ENCODE assay signal across 8 cellular contexts in the genomic region with DNA sequence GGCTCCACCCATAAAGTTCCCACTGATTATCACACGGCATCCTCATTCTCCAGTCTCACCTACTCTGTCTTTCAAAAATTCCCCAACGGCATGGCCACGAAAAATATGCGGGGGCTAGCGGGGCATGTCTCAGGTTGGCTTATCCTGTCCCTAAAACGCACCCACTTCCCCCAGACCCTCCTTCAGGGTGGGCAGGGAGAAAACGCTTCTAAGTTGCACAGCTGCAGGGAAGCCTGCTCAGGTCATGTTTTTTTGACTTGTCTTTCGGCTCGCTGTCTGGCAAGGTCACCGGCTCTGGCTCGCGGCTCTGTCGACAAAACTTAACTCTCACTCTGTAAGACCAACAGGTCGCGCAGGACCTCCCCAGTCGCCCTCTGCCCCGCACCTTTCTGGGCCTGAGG. TPM values are rescaled to one million over a fixed set of nuclear protein-coding genes. Genes with fewer than 3 reads are reported as not detected.
DNase-seq lines count a peak whose midpoint lies in the region; ATAC-seq and TF ChIP-seq lines count a peak whose summit lies in the region.

No MANE protein-coding gene starts in this region.

- H2BK12ac ChIP-seq in trophoblast cell (ENCODE audit: low read length): peak overlapping the region; percentile 54

- DNase-seq in Caco-2: peak in 1 of 2 experiments; percentile 32
- DNase-seq in PC-9: no peak
- DNase-seq in endodermal cell: no peak
- peak in 1 of 2 donors; percentile 4 for DNase-seq in trophoblast cell
- DNase-seq in D341Med (ENCODE audit: low spot score): no peak
- no peak for DNase-seq in NK-92 treated with Interleukin-12 subunit alpha and Interleukin-12 subunit beta, amount 100 ng/mL, for 24 hours (lab: John Stamatoyannopoulos, UW)
- no peak for DNase-seq in NAMALWA (ENCODE audit: low spot score)

- H3K79me1 ChIP-seq in trophoblast cell (ENCODE audit: low read length): peaks cover 42% of the 10 kb centered on the region

- peak overlapping the region; percentile 14 for H3K14ac ChIP-seq in trophoblast cell (ENCODE audit: low read length)

- TSS peak; percentile 61 for BruUV-seq in Caco-2 (replicated peaks; lab: Mats Ljungman, UMichigan)
- no TSS peak for BruUV-seq in PC-9 (replicated peaks; lab: Mats Ljungman, UMichigan)

- no peaks in the 10 kb centered on the region for H3K9me3 Mint-ChIP-seq in Caco-2 (ENCODE audit: unreplicated experiment)
- H3K9me3 Mint-ChIP-seq in endodermal cell: no peaks in the 10 kb centered on the region

- H3K4me1 Mint-ChIP-seq in Caco-2 (ENCODE audit: low read depth, unreplicated experiment): peaks cover 19% of the 10 kb centered on the region
- H3K4me1 Mint-ChIP-seq in endodermal cell: peaks cover 28% of the 10 kb centered on the region

- TF ChIP-seq CTCF in Caco-2 (IDR thresholded peaks at IDR 0.05; ENCODE audit: insufficient read depth in 1 of 2, low read depth in 1 of 2, low read length in 1 of 2, severe bottlenecking in 1 of 2, unreplicated experiment in 1 of 2) (no peak), PC-9 (conservative IDR thresholded peaks at IDR 0.05) (no peak), endodermal cell (conservative IDR thresholded peaks at IDR 0.05) (no peak)

- peaks cover 9% of the 10 kb centered on the region for H4K20me1 ChIP-seq in PC-9 (ENCODE audit: insufficient read depth)

- H3K27me3 ChIP-seq in Caco-2 (replicated peaks; ENCODE audit: control insufficient read depth, insufficient read depth, low read length) (no peaks in the 10 kb centered on the region), PC-9 (ENCODE audit: insufficient read depth, low read depth) (no peaks in the 10 kb centered on the region), endodermal cell (ENCODE audit: control insufficient read depth, insufficient read depth, low read length, poor library complexity, severe bottlenecking) (no peaks in the 10 kb centered on the region), trophoblast cell (ENCODE audit: insufficient read depth, low read length) (no peaks in the 10 kb centered on the region)

- peak overlapping the region; percentile 79 for H3K4me3 ChIP-seq in Caco-2 (ENCODE audit: low read depth, low read length)
- H3K4me3 ChIP-seq in PC-9: peak overlapping the region; percentile 94
- peak overlapping the region; percentile 95 for H3K4me3 ChIP-seq in endodermal cell (ENCODE audit: low read length)
- H3K4me3 ChIP-seq in trophoblast cell (ENCODE audit: low read depth, low read length): peak overlapping the region; percentile 92

- peak overlapping the region; percentile 77 for H3K27ac Mint-ChIP-seq in Caco-2 (ENCODE audit: unreplicated experiment)
- H3K27ac Mint-ChIP-seq in endodermal cell: peak overlapping the region; percentile 84

- peak; percentile 3 for ATAC-seq in GM21529 (IDR thresholded peaks at IDR 0.05; ENCODE audit: unreplicated experiment)

- peak overlapping the region; percentile 66 for H2BK5ac ChIP-seq in trophoblast cell (ENCODE audit: low read depth, low read length, poor library complexity)

- H3K4me3 Mint-ChIP-seq in Caco-2 (ENCODE audit: unreplicated experiment): peak overlapping the region; percentile 86
- H3K4me3 Mint-ChIP-seq in endodermal cell: peak overlapping the region; percentile 87

- CTCF ChIA-PET in Caco-2 (lab: Charles Lee) (interaction anchor here (0.5 to 2.5 kb wide), 7 partner anchors 10 to 304 kb away, joined by 3 to 30 read pairs (median 3); a partner anchor contains a TSS), PC-9 (lab: Charles Lee) (interaction anchor here (0.5 to 1.1 kb wide), 6 partner anchors 34 to 211 kb away, joined by 3 to 5 read pairs (median 4); no protein-coding TSS in a partner anchor)

- no peak overlapping the region for H3K23ac ChIP-seq in trophoblast cell (ENCODE audit: low read length)

- H3K18ac ChIP-seq in trophoblast cell (ENCODE audit: low read length): peak overlapping the region; percentile 64

- H3K9ac ChIP-seq in endodermal cell (ENCODE audit: extremely low read depth, low read length, poor library complexity, severe bottlenecking): peak overlapping the region; percentile 62
- H3K9ac ChIP-seq in trophoblast cell (ENCODE audit: low read length): peak overlapping the region; percentile 80

- no peaks in the 10 kb centered on the region for H3K9me3 ChIP-seq in Caco-2
- H3K9me3 ChIP-seq in PC-9 (ENCODE audit: insufficient read depth, low read depth): no peaks in the 10 kb centered on the region
- no peaks in the 10 kb centered on the region for H3K9me3 ChIP-seq in endodermal cell (ENCODE audit: control insufficient read depth, low read length)
- no peaks in the 10 kb centered on the region for H3K9me3 ChIP-seq in trophoblast cell (ENCODE audit: insufficient read depth, low read depth, low read length)

- WGBS in endodermal cell (ENCODE audit: insufficient coverage in 1 of 2, insufficient read length in 1 of 2), 2 experiments: 9% methylated on average over 5 to 17 of the region's 17 CpGs
- WGBS in trophoblast cell (ENCODE audit: extremely low coverage, insufficient coverage, insufficient read length): no CpG with 5 or more reads among the region's 17 CpGs

- H3K36me3 Mint-ChIP-seq in Caco-2 (ENCODE audit: insufficient read depth, unreplicated experiment) (peaks cover 74% of the 10 kb centered on the region), endodermal cell (ENCODE audit: low read depth) (peaks cover 2% of the 10 kb centered on the region)

- H3K27me3 Mint-ChIP-seq in Caco-2 (ENCODE audit: insufficient read depth, unreplicated experiment) (no peaks in the 10 kb centered on the region), endodermal cell (ENCODE audit: insufficient read depth) (peaks cover 3% of the 10 kb centered on the region)

- H4K8ac ChIP-seq in trophoblast cell (ENCODE audit: low read depth, low read length): peak overlapping the region; percentile 24

- peak overlapping the region; percentile 43 for H2BK120ac ChIP-seq in trophoblast cell (ENCODE audit: insufficient read depth, low read length, poor library complexity)

- H3K4me1 ChIP-seq in Caco-2 (peaks cover 24% of the 10 kb centered on the region), PC-9 (replicated peaks; ENCODE audit: insufficient read depth) (peaks cover 38% of the 10 kb centered on the region), endodermal cell (ENCODE audit: control insufficient read depth, insufficient read depth, low read length) (peaks cover 4% of the 10 kb centered on the region), trophoblast cell (ENCODE audit: control insufficient read depth in 1 of 2, insufficient read depth in 2 of 2, low read length in 2 of 2) (peaks cover 0 to 4% of the 10 kb centered on the region in 2 experiments)

- intact Hi-C loops in Caco-2 (cut with micrococcal nuclease; ENCODE audit: unreplicated experiment) (loop anchor here (1.0 to 2.0 kb wide), 5 partner anchors 66 to 223 kb away; no protein-coding TSS in a partner anchor), PC-9 (cut with micrococcal nuclease; ENCODE audit: unreplicated experiment) (loop anchor here (1.0 to 10.0 kb wide), 7 partner anchors 69 to 408 kb away; a partner anchor contains a TSS)

- H2AFZ ChIP-seq in PC-9: peak overlapping the region; percentile 76; the same call in 1 of the 2 replicates
- peak overlapping the region; percentile 2 for H2AFZ ChIP-seq in trophoblast cell (ENCODE audit: insufficient read depth, low read length, poor library complexity)

- H3K4ac ChIP-seq in trophoblast cell (ENCODE audit: low read depth, low read length): peak overlapping the region; percentile 12

- H3K79me2 ChIP-seq in PC-9 (ENCODE audit: low read depth): peaks cover 72% of the 10 kb centered on the region
- peaks cover 26% of the 10 kb centered on the region for H3K79me2 ChIP-seq in trophoblast cell (ENCODE audit: control insufficient read depth, insufficient read depth, low read length, poor library complexity)

- POLR2A ChIA-PET in Caco-2 (lab: Charles Lee): interaction anchor here (2.2 kb wide), 1 partner anchor 137 kb away, joined by 17 read pairs; no protein-coding TSS in a partner anchor
- POLR2A ChIA-PET in PC-9 (lab: Charles Lee; ENCODE audit: unreplicated experiment): interaction anchor here (0.6 kb wide), 2 partner anchors 137 to 283 kb away, joined by 9 to 10 read pairs; no protein-coding TSS in a partner anchor

- peaks cover 18% of the 10 kb centered on the region; the same call in 1 of the 2 replicates for H3F3A ChIP-seq in PC-9 (ENCODE audit: insufficient read depth, low read depth)

- no peaks in the 10 kb centered on the region for H3K9me2 ChIP-seq in PC-9 (ENCODE audit: insufficient read depth)

- peak overlapping the region; percentile 68 for H4K91ac ChIP-seq in trophoblast cell (ENCODE audit: low read depth, low read length)

- H3K36me3 ChIP-seq in Caco-2 (ENCODE audit: control insufficient read depth, insufficient read depth, low read length) (no peaks in the 10 kb centered on the region), PC-9 (ENCODE audit: low read depth) (peaks cover 25% of the 10 kb centered on the region), endodermal cell (ENCODE audit: control insufficient read depth, insufficient read depth, low read length) (peaks cover 24% of the 10 kb centered on the region), trophoblast cell (ENCODE audit: control insufficient read depth in 1 of 2, insufficient read depth in 2 of 2, low read length in 2 of 2) (peaks cover 0 to 2% of the 10 kb centered on the region in 2 experiments)

- H3K4me2 ChIP-seq in PC-9 (peak overlapping the region; percentile 92), trophoblast cell (ENCODE audit: low read length) (peak overlapping the region; percentile 95)

- H3K27ac ChIP-seq in PC-9 (peak overlapping the region; percentile 77), endodermal cell (ENCODE audit: low read depth, low read length) (no peak overlapping the region), trophoblast cell (ENCODE audit: low read depth, low read length) (peak overlapping the region; percentile 74)

- H2AK5ac ChIP-seq in trophoblast cell (ENCODE audit: low read length): no peak overlapping the region

- peak overlapping the region; percentile 63 for H4K12ac ChIP-seq in trophoblast cell (ENCODE audit: low read depth, low read length)

RNA-seq across cellular contexts. Expression of a gene that starts 3.8 kb away (rescaled TPM):
- total RNA-seq in Caco-2 (2022) (165 and 175 TPM in 2 replicates), PC-9 (2021) (49.5 and 52.2 TPM in 2 replicates), endodermal cell (10 to 100 TPM; 28.5 to 36.6 TPM)
- 26.4 TPM for polyA plus RNA-seq in endodermal cell (2013, experiment 1 of 2)
- polyA plus RNA-seq in endodermal cell (2013, experiment 2 of 2): 28.0 TPM
- 29.5 and 33.6 TPM in 2 replicates for polyA plus RNA-seq in trophoblast cell (2013)
